ENCODE assay signal across 8 cellular contexts in the genomic region with DNA sequence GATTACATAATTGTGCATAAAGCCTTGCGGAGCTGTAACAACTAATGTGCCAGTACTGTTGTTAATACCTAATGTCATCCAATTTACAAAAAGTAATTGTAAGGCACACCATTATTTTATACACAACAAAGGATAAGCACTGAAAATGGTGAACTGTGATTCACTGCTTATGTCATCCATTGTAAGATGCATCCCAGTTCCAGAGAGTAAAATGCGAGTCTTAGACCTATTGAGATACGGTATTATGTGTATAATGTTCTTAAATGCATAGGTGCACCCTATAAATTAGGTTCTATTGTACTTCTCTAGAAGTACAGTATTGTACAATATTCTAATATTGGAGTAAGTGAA. TPM values are rescaled to one million over a fixed set of nuclear protein-coding genes. Genes with fewer than 3 reads are reported as not detected.
DNase-seq lines count a peak whose midpoint lies in the region; ATAC-seq, FAIRE-seq and TF ChIP-seq lines count a peak whose summit lies in the region.

No MANE protein-coding gene starts in this region.

- H3K27ac Mint-ChIP-seq in activated CD4-positive, alpha-beta memory T cell treated with anti-CD3 and anti-CD28 coated beads for 36 hours, result peak overlapping the region; percentile 94

- TF ChIP-seq POLR2A in HCT116 (IDR thresholded peaks at IDR 0.05; ENCODE audit: borderline replicate concordance, extremely low read depth, insufficient read depth, insufficient read length), result no peak

- BruUV-seq in HCT116 (replicated peaks; lab: Mats Ljungman, UMichigan), result TSS peak; percentile 71

- peaks cover 30% of the 10 kb centered on the region for H3K79me2 ChIP-seq in HCT116 (ENCODE audit: insufficient read depth, low read length)

- H3K4me1 Mint-ChIP-seq in activated CD4-positive, alpha-beta memory T cell treated with anti-CD3 and anti-CD28 coated beads for 36 hours (ENCODE audit: low read depth), result peaks cover 19% of the 10 kb centered on the region

- no peak for DNase-seq in HCT116 (ENCODE audit: low read depth, low spot score)
- no peak for DNase-seq in activated CD4-positive, alpha-beta memory T cell treated with anti-CD3 and anti-CD28 coated beads for 36 hours
- DNase-seq in right atrium auricular region (ENCODE audit: low spot score), result no peak
- peak; percentile 41 for DNase-seq in small intestine
- DNase-seq in D341Med (ENCODE audit: low spot score), result no peak
- no peak for DNase-seq in stimulated activated naive CD4-positive, alpha-beta T cell treated with Interleukin-2 at 50 U/mL for 16 hours (lab: John Stamatoyannopoulos, UW)
- no peak for DNase-seq in middle frontal gyrus (ENCODE audit: extremely low spot score, low spot score)

- no peak for TF ChIP-seq CTCF in 22Rv1 (IDR thresholded peaks at IDR 0.05)
- no peak for TF ChIP-seq CTCF in HCT116 (IDR thresholded peaks at IDR 0.05 in 2 of 3, conservative IDR thresholded peaks at IDR 0.05 in 1 of 3; ENCODE audit: borderline replicate concordance in 1 of 3, insufficient read depth in 1 of 3, low read depth in 2 of 3, low read length in 2 of 3)
- TF ChIP-seq CTCF in right atrium auricular region (IDR thresholded peaks at IDR 0.05), result no peak

- no peak for ATAC-seq in HCT116

- H2AFZ ChIP-seq in HCT116 (ENCODE audit: low read depth, low read length, poor library complexity, severe bottlenecking), result no peak overlapping the region

- H3K4me3 ChIP-seq in HCT116 (replicated peaks in 1 of 2; ENCODE audit: low read depth in 1 of 2, low read length in 2 of 2) (peak overlapping the region; percentile 67 to 94), right atrium auricular region (peak overlapping the region; percentile 58 to 72), small intestine (ENCODE audit: low read depth in 1 of 2, low read length in 2 of 2) (peak overlapping the region; percentile 71 to 78)

- H3K27me3 Mint-ChIP-seq in activated CD4-positive, alpha-beta memory T cell treated with anti-CD3 and anti-CD28 coated beads for 36 hours, result peaks cover 3% of the 10 kb centered on the region

- intact Hi-C loops in HCT116 (cut with micrococcal nuclease), result loop anchor here (1.0 to 5.0 kb wide), 5 partner anchors 68 to 337 kb away; partner anchors contain the start of genes PIP4P1 and TEP1
- intact Hi-C loops in activated CD4-positive, alpha-beta memory T cell treated with anti-CD3 and anti-CD28 coated beads for 36 hours (cut with micrococcal nuclease), result loop anchor here (1.0 to 2.0 kb wide), 10 partner anchors 11 to 337 kb away; partner anchors contain the start of genes APEX1, CCNB1IP1, PIP4P1 and PNP

- peaks cover 5 to 15% of the 10 kb centered on the region in 2 experiments; a peak in 3 of 4 replicates for H3K4me1 ChIP-seq in HCT116 (ENCODE audit: control insufficient read depth in 1 of 2, insufficient read depth in 2 of 2, low read length in 2 of 2)
- H3K4me1 ChIP-seq in right atrium auricular region, result peaks cover 0 to 7% of the 10 kb centered on the region in 2 donors
- no peaks in the 10 kb centered on the region for H3K4me1 ChIP-seq in small intestine (ENCODE audit: control insufficient read depth in 2 of 2, insufficient read depth in 1 of 2, low read depth in 1 of 2, low read length in 1 of 2)

- H3K36me3 ChIP-seq in HCT116 (ENCODE audit: control insufficient read depth in 1 of 2, insufficient read depth in 2 of 2, low read length in 2 of 2), result peaks cover 23 to 25% of the 10 kb centered on the region in 2 experiments
- H3K36me3 ChIP-seq in right atrium auricular region, result peaks cover 14% of the 10 kb centered on the region
- peaks cover 0 to 6% of the 10 kb centered on the region in 2 donors for H3K36me3 ChIP-seq in small intestine (ENCODE audit: control insufficient read depth in 2 of 2, insufficient read depth in 2 of 2, low read length in 2 of 2)

- no peaks in the 10 kb centered on the region for H3K9me2 ChIP-seq in HCT116 (ENCODE audit: insufficient read depth)

- peak overlapping the region; percentile 93 for H3K4me3 Mint-ChIP-seq in activated CD4-positive, alpha-beta memory T cell treated with anti-CD3 and anti-CD28 coated beads for 36 hours

- RAD21 ChIA-PET in HCT116 (lab: Charles Lee; ENCODE audit: low non-redundant PET in 1 of 2, low total read pairs in 2 of 2, uncharacterized antibody in 2 of 2, unreplicated experiment in 2 of 2), result no interaction called here

- H3K27me3 ChIP-seq in HCT116 (ENCODE audit: insufficient read depth, low read length) (no peaks in the 10 kb centered on the region), right atrium auricular region (no peaks in the 10 kb centered on the region), small intestine (ENCODE audit: control insufficient read depth in 2 of 2, insufficient read depth in 2 of 2, low read length in 2 of 2) (no peaks in the 10 kb centered on the region)

- H3K9ac ChIP-seq in HCT116 (ENCODE audit: low read length), result peak overlapping the region; percentile 84

- CTCF ChIA-PET in HCT116 (lab: Charles Lee), result interaction anchor here (1.0 to 3.0 kb wide), 7 partner anchors 72 to 760 kb away, joined by 3 to 17 read pairs (median 6); no protein-coding TSS in a partner anchor
- CTCF ChIA-PET in activated CD4-positive, alpha-beta memory T cell treated with anti-CD3 and anti-CD28 coated beads for 36 hours (lab: Charles Lee), result interaction anchor here (0.9 to 8.1 kb wide), 11 partner anchors 11 to 627 kb away, joined by 3 to 129 read pairs (median 4); partner anchors contain the start of genes CCNB1IP1 and PNP

- FAIRE-seq in small intestine (lab: Jason Lieb, UNC), result no peak

- 1 to 4% (median 4%) methylated on average over 3 of the region's 3 CpGs for WGBS in small intestine, 3 donors

- H3K9me3 ChIP-seq in HCT116 (ENCODE audit: control insufficient read depth in 1 of 2, insufficient read depth in 1 of 2, low read depth in 1 of 2, low read length in 2 of 2) (no peaks in the 10 kb centered on the region), right atrium auricular region (no peaks in the 10 kb centered on the region), small intestine (ENCODE audit: control insufficient read depth, low read depth) (no peaks in the 10 kb centered on the region)

- H4K20me1 ChIP-seq in HCT116 (ENCODE audit: insufficient read depth), result no peaks in the 10 kb centered on the region

- H3K27ac ChIP-seq in 22Rv1 (peak overlapping the region; percentile 95), HCT116 (ENCODE audit: low read depth, low read length) (peak overlapping the region; percentile 63), right atrium auricular region (peak overlapping the region; percentile 90 to 91), small intestine (ENCODE audit: low read depth in 1 of 2, low read length in 1 of 2) (peak overlapping the region; percentile 86 to 96)

- peaks cover 30% of the 10 kb centered on the region for H3K36me3 Mint-ChIP-seq in activated CD4-positive, alpha-beta memory T cell treated with anti-CD3 and anti-CD28 coated beads for 36 hours

- no peak for TF ChIP-seq RAD21 in HCT116 (IDR thresholded peaks at IDR 0.05; ENCODE audit: low read depth)

- POLR2A ChIA-PET in HCT116 (lab: Charles Lee), result interaction anchor here (0.9 to 4.3 kb wide), 25 partner anchors 10 to 339 kb away, joined by 3 to 47 read pairs (median 5); partner anchors contain the start of genes APEX1, CCNB1IP1, OSGEP and PIP4P1
- POLR2A ChIA-PET in activated CD4-positive, alpha-beta memory T cell treated with anti-CD3 and anti-CD28 coated beads for 36 hours (lab: Charles Lee), result interaction anchor here (0.8 to 4.1 kb wide), 20 partner anchors 8 to 288 kb away, joined by 3 to 59 read pairs (median 8); partner anchors contain the start of genes APEX1, CCNB1IP1, OSGEP and PIP4P1

- H3K9me3 Mint-ChIP-seq in activated CD4-positive, alpha-beta memory T cell treated with anti-CD3 and anti-CD28 coated beads for 36 hours, result peaks cover 2% of the 10 kb centered on the region

- H3K4me2 ChIP-seq in HCT116 (ENCODE audit: low read length), result peak overlapping the region; percentile 82

TF ChIP-seq in HCT116, 20 proteins besides CTCF, POLR2A, EP300 and RAD21:
- TF ChIP-seq EZH2 (IDR thresholded peaks at IDR 0.05) (no peak), JUND (IDR thresholded peaks at IDR 0.05) (peak; percentile 14; the same call in 1 of the 2 replicates)
TF ChIP-seq in HCT116: peak in this region for 1.

RNA-seq across cellular contexts. Expression of gene PARP2, which starts 0.4 kb away (rescaled TPM):
- total RNA-seq in HCT116 (2021; ENCODE audit: unreplicated experiment) (51.8 TPM), right atrium auricular region (1 to 10 TPM; 6.5 to 8.9 TPM)
- polyA plus RNA-seq in HCT116 (2012), result 36.1 and 46.7 TPM in 2 replicates
- total RNA-seq in activated CD4-positive, alpha-beta memory T cell treated with anti-CD3 and anti-CD28 coated beads for 36 hours, result 10 to 100 TPM; 46.3 to 47.3 TPM
- 10 to 100 TPM in 2 of 3 donors, 1 to 10 TPM in 1; 9.5 to 14.7 (median 13.6) TPM for polyA plus RNA-seq in small intestine

RNA-seq across cellular contexts. Expression of gene CCNB1IP1, which starts 10.8 kb away (rescaled TPM):
- total RNA-seq in HCT116 (2021; ENCODE audit: unreplicated experiment) (77.0 TPM), right atrium auricular region (10 to 100 TPM; 52.9 to 71.1 TPM)
- 66.0 and 74.8 TPM in 2 replicates for polyA plus RNA-seq in HCT116 (2012)
- total RNA-seq in activated CD4-positive, alpha-beta memory T cell treated with anti-CD3 and anti-CD28 coated beads for 36 hours, result 10 to 100 TPM; 70.2 to 77.4 TPM
- 10 to 100 TPM; 43.5 to 44.5 (median 43.7) TPM for polyA plus RNA-seq in small intestine

RNA-seq across cellular contexts. Expression of gene TTC5, which starts 38.1 kb away (rescaled TPM):
- total RNA-seq in HCT116 (2021; ENCODE audit: unreplicated experiment) (23.3 TPM), right atrium auricular region (1 to 10 TPM; 4.3 to 7.7 TPM)
- 13.4 and 15.4 TPM in 2 replicates for polyA plus RNA-seq in HCT116 (2012)
- 10 to 100 TPM; 19.0 to 22.7 TPM for total RNA-seq in activated CD4-positive, alpha-beta memory T cell treated with anti-CD3 and anti-CD28 coated beads for 36 hours
- polyA plus RNA-seq in small intestine, result 1 to 10 TPM; 4.1 to 6.8 (median 4.5) TPM
